Comparison of ENCODE assay signal across 18 cellular contexts in genomic region chr3:138344754-138345153, GRCh38. TPM values are rescaled to one million over a fixed set of nuclear protein-coding genes. Genes with fewer than 3 reads are reported as not detected.
"Had no signal": no experiment of that assay in that cellular context is flagged by ENCODE, and none has a peak within 500 bp of the region (broad histone marks: within the 10 kb centered on the region; RNA-seq: fewer than 3 reads in every experiment).

No MANE protein-coding gene starts in this region.

- H3K27me3 ChIP-seq: gastroesophageal sphincter had no signal

- H3K4me3 ChIP-seq: esophagus squamous epithelium, gastroesophageal sphincter, left ventricle myocardium inferior, lung had no signal

- H3K36me3 ChIP-seq: esophagus squamous epithelium, gastroesophageal sphincter, left ventricle myocardium inferior had no signal

- H3K27ac ChIP-seq: esophagus squamous epithelium, gastroesophageal sphincter, left ventricle myocardium inferior had no signal

- ATAC-seq: gastroesophageal sphincter; naive thymus-derived CD4-positive, alpha-beta T cell; sciatic nerve; stimulated activated naive B cell treated with anti-CD40 and anti-IgM and Interleukin-4, amounts not matched to agents 10 μg/mL and 1 μg/mL and 100 μg/mL, for 72 hours had no signal

- DNase-seq: cerebellar nuclear complex; dermis blood vessel endothelial cell; esophagus squamous epithelium; foreskin fibroblast; immature natural killer cell; left ventricle myocardium inferior; mesenchymal stem cell; naive thymus-derived CD4-positive, alpha-beta T cell; nephron progenitor cell; stimulated activated CD4-positive, alpha-beta T cell treated with anti-CD3 and anti-CD28 coated beads, Interleukin-2, amount 100 ng/mL, for 24 hours; stimulated activated CD4-positive, alpha-beta T cell treated with anti-CD3 and anti-CD28 coated beads, Interleukin-4, amount 100 ng/mL, for 4 hours; stimulated activated naive B cell treated with anti-CD40 and anti-IgM and Interleukin-4, amounts not matched to agents 10 μg/mL and 1 μg/mL and 100 μg/mL, for 72 hours had no signal

- H3K9me3 ChIP-seq: esophagus squamous epithelium, gastroesophageal sphincter, left ventricle myocardium inferior had no signal

RNA-seq across cellular contexts. Expression of gene MRAS, which starts 3.6 kb away (rescaled TPM):
- polyA plus RNA-seq: immature natural killer cell; naive thymus-derived CD4-positive, alpha-beta T cell had no signal

RNA-seq across cellular contexts. Expression of gene NME9, which starts 15.1 kb away (rescaled TPM):
- total RNA-seq: dermis blood vessel endothelial cell, epithelial cell of proximal tubule, left ventricle myocardium inferior, osteocyte, skeletal muscle tissue had no signal
